7 cellular contexts compared by ENCODE assay signal in genomic region chr20:49375170-49375569, GRCh38.
"Had no signal": no experiment of that assay in that cellular context is flagged by ENCODE, and none has a peak within 500 bp of the region (broad histone marks: within the 10 kb centered on the region; RNA-seq: fewer than 3 reads in every experiment).

No MANE protein-coding gene starts in this region.

- H3K9ac ChIP-seq: KMS-11 had no signal

- H3K27ac Mint-ChIP-seq: IgD-negative memory B cell had no signal

- H3K4me2 ChIP-seq: KMS-11 had no signal

- H3K27ac ChIP-seq: HL-60, KMS-11 had no signal

- H3K4me1 Mint-ChIP-seq: IgD-negative memory B cell had no signal

- H3K36me3 Mint-ChIP-seq: IgD-negative memory B cell had no signal

- DNase-seq: IMR-90, Karpas-422, KBM-7, KG1 had no signal
